ENCODE assay signal across 8 cellular contexts in the genomic region with DNA sequence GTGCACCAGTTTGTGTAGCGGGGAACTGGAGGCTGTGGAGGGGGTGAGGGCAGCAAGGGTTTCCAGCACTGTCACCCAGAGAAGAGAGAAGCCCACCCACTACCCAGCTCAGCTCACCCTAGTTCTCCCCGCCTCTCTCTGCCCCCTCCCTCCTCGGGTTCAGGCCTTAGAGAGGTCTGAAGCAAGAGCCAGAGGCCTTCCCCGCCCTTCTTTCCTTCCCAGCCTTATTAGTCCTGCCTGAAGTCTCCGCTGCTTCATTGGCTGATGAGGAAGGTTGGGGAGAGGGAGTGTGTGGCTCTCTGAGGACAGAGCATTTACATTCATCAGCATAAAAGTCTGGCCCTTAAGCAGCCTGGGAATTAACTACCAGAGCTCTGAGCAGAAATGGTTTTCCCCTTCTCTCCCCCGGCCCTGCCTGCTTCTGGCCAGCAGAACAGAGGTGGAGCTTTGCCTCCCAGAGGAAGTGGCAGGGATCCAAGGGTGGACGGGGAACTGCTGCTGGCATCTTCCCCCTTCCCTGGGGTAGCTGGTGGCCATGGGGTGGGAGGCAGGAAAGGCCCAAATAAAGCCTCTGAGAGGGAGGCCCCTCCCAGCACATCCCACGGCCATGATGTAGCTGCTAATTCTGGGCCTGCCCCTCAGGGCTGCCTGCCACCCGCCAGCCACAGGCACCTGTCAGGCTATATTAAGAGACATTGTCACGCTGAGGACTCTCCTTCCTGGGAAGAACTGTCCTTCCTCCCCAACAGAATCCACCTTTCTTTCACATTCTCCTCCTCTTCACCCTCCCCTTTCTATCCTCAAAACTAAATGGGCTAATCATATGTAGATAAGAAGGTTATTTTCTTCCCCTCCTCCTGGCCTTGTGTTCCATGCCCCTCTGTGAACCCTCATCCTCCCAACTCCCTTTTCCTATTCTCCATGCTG. TPM values are rescaled to one million over a fixed set of nuclear protein-coding genes. Genes with fewer than 3 reads are reported as not detected.
DNase-seq lines count a peak whose midpoint lies in the region; ATAC-seq, FAIRE-seq and TF ChIP-seq lines count a peak whose summit lies in the region.

No MANE protein-coding gene starts in this region.

- TF ChIP-seq POLR2A in GM12878 (IDR thresholded peaks at IDR 0.05; ENCODE audit: low read depth, low read length), result no peak

- peak overlapping the region; percentile 79 for H2AFZ ChIP-seq in GM12878 (ENCODE audit: control insufficient read depth, low read depth, low read length)

- H4K20me1 ChIP-seq in GM12878 (ENCODE audit: control insufficient read depth, insufficient read depth), result no peaks in the 10 kb centered on the region

- BruUV-seq in GM12878 (replicated peaks; lab: Mats Ljungman, UMichigan), result TSS peak; percentile 54

- no peaks in the 10 kb centered on the region for H3K9me3 Mint-ChIP-seq in CD8-positive, alpha-beta memory T cell

- H3K9me3 ChIP-seq in GM12878 (replicated peaks; ENCODE audit: control insufficient read depth, insufficient read depth, low read length), result no peaks in the 10 kb centered on the region
- no peaks in the 10 kb centered on the region for H3K9me3 ChIP-seq in CD8-positive, alpha-beta memory T cell (ENCODE audit: low read length)

- H3K27ac Mint-ChIP-seq in CD8-positive, alpha-beta memory T cell, result peak overlapping the region in 3 of 8 donors; percentile 6 to 82 (median 34)

- H3K4me3 ChIP-seq in GM12878, result no peak overlapping the region; the same call in 1 of the 2 replicates
- H3K4me3 ChIP-seq in CD8-positive, alpha-beta memory T cell (ENCODE audit: low read length), result no peak overlapping the region

- no peak for TF ChIP-seq EP300 in GM12878 (IDR thresholded peaks at IDR 0.05; ENCODE audit: borderline replicate concordance in 1 of 2, control insufficient read depth in 1 of 2, low read depth in 2 of 2, low read length in 2 of 2)

- H3K36me3 Mint-ChIP-seq in CD8-positive, alpha-beta memory T cell, result peaks cover 0 to 9% (median 3%) of the 10 kb centered on the region in 3 donors

- TF ChIP-seq RAD21 in GM12878 (IDR thresholded peaks at IDR 0.05; ENCODE audit: insufficient read depth, low read depth, low read length), result no peak

- H3K4me2 ChIP-seq in GM12878 (ENCODE audit: control insufficient read depth, insufficient read depth), result peak overlapping the region; percentile 35

- H3K27me3 Mint-ChIP-seq in CD8-positive, alpha-beta memory T cell, result no peaks in the 10 kb centered on the region

- RAD21 ChIA-PET in GM12878 (lab: Charles Lee; ENCODE audit: unreplicated experiment), result interaction anchor here (1.3 to 2.7 kb wide), 5 partner anchors 9 to 120 kb away, joined by 5 to 14 read pairs (median 7); no protein-coding TSS in a partner anchor

- peak overlapping the region; percentile 40 for H3K9ac ChIP-seq in GM12878 (ENCODE audit: control insufficient read depth, insufficient read depth, low read length)

- peak; percentile 14 for ATAC-seq in GM12878
- ATAC-seq in GM19395 (IDR thresholded peaks at IDR 0.05; ENCODE audit: unreplicated experiment), result no peak

- CTCF ChIA-PET in GM12878 (lab: Yijun Ruan, JAX), result interaction anchor here (0.5 to 7.4 kb wide), 13 partner anchors 9 to 761 kb away, joined by 3 to 63 read pairs (median 3); a partner anchor contains a TSS
- CTCF ChIA-PET in CD8-positive, alpha-beta memory T cell (lab: Charles Lee), result interaction anchor here (0.6 to 1.7 kb wide), 5 partner anchors 9 to 236 kb away, joined by 3 to 6 read pairs (median 5); no protein-coding TSS in a partner anchor

- DNase-seq in stimulated activated CD4-positive, alpha-beta T cell treated with anti-CD3 and anti-CD28 coated beads, Interleukin-1b, Interleukin-23, amount 100 ng/mL, for 48 hours, result peak; percentile 10
- no peak for DNase-seq in stimulated activated CD4-positive, alpha-beta T cell treated with anti-CD3 and anti-CD28 coated beads, Interleukin-4, amount 100 ng/mL, for 24 hours
- DNase-seq in GM12878 (ENCODE audit: low read depth, low spot score), result no peak
- peak; percentile 78 for DNase-seq in iris pigment epithelial cell (ENCODE audit: low read depth)
- peak; percentile 79 for DNase-seq in stromal cell of bone marrow (ENCODE audit: low read depth)
- no peak for DNase-seq in CD8-positive, alpha-beta memory T cell
- DNase-seq in middle frontal gyrus (ENCODE audit: extremely low spot score, low spot score), result no peak

- 0 out of 4 replicates have a peak, but pooled peaks cover 0 to 2% of the 10 kb centered on the region in 2 experiments for H3K36me3 ChIP-seq in GM12878 (ENCODE audit: control insufficient read depth in 2 of 2, insufficient read depth in 2 of 2, low read length in 1 of 2)
- H3K36me3 ChIP-seq in CD8-positive, alpha-beta memory T cell (ENCODE audit: insufficient read depth, low read length), result no peaks in the 10 kb centered on the region

- H3K4me1 Mint-ChIP-seq in CD8-positive, alpha-beta memory T cell, result peaks cover 9 to 16% (median 13%) of the 10 kb centered on the region in 3 donors

- no peaks in the 10 kb centered on the region for H3K79me2 ChIP-seq in GM12878 (ENCODE audit: control insufficient read depth, insufficient read depth, low read length)

- SMC1A ChIA-PET in GM12878 (lab: Charles Lee; ENCODE audit: uncharacterized antibody, unreplicated experiment), result interaction anchor here (0.6 to 4.5 kb wide), 7 partner anchors 9 to 1414 kb away, joined by 3 to 33 read pairs (median 5); a partner anchor contains a TSS

- TF ChIP-seq CTCF in GM12878 (IDR thresholded peaks at IDR 0.05 in 2 of 3, conservative IDR thresholded peaks at IDR 0.05 in 1 of 3; ENCODE audit: control insufficient read depth in 2 of 3, extremely low read depth in 1 of 3, insufficient read depth in 1 of 3, low read depth in 3 of 3, low read length in 3 of 3), result no peak

- peak overlapping the region in 1 of 7 donors; percentile 49 for H3K4me3 Mint-ChIP-seq in CD8-positive, alpha-beta memory T cell

- WGBS in GM12878 (ENCODE audit: insufficient coverage, insufficient replicate concordance, low lambda C conversion rate, missing lambda C conversion rate), result 17% methylated on average over 10 of the region's 10 CpGs

- in situ Hi-C loops in GM12878 (cut with MboI), result no loop called here

- peak overlapping the region; percentile 69 for H3K27ac ChIP-seq in GM12878 (ENCODE audit: control insufficient read depth, insufficient read depth)
- H3K27ac ChIP-seq in CD8-positive, alpha-beta memory T cell (ENCODE audit: low read depth, low read length), result no peak overlapping the region

- POLR2A ChIA-PET in GM12878 (lab: Charles Lee), result interaction anchor here (0.5 to 3.6 kb wide), 7 partner anchors 8 to 122 kb away, joined by 3 to 18 read pairs (median 3); a partner anchor contains a TSS
- POLR2A ChIA-PET in CD8-positive, alpha-beta memory T cell (lab: Charles Lee), result no interaction called here

- peaks cover 33% of the 10 kb centered on the region for H3K4me1 ChIP-seq in GM12878 (ENCODE audit: control insufficient read depth, insufficient read depth, low read length)
- peaks cover 6% of the 10 kb centered on the region for H3K4me1 ChIP-seq in CD8-positive, alpha-beta memory T cell (ENCODE audit: insufficient read depth, low read length)

- no peak for FAIRE-seq in GM12878 (lab: Jason Lieb, UNC)

- H3K27me3 ChIP-seq in GM12878 (replicated peaks in 1 of 2; ENCODE audit: control insufficient read depth in 2 of 2, insufficient read depth in 2 of 2, low read length in 1 of 2), result no peaks in the 10 kb centered on the region
- H3K27me3 ChIP-seq in CD8-positive, alpha-beta memory T cell (ENCODE audit: insufficient read depth, low read length, poor library complexity, severe bottlenecking), result no peaks in the 10 kb centered on the region

- intact Hi-C loops in GM12878 (cut with micrococcal nuclease; ENCODE audit: unreplicated experiment), result no loop called here

TF ChIP-seq in GM12878, 131 proteins besides CTCF, POLR2A, EP300 and RAD21 (continues in another document):
- TF ChIP-seq EED (IDR thresholded peaks at IDR 0.05; ENCODE audit: low read depth), result peak; percentile 76; the same call in 1 of the 2 replicates

RNA-seq across cellular contexts. Expression of a gene that starts 4.2 kb away (rescaled TPM):
- 2.6 and 3.2 TPM in 2 replicates for total RNA-seq in GM12878 (2013; cell fraction: nucleolus; rRNA removed)
- total RNA-seq in GM12878 (2014; rRNA removed), result 8.6 and 8.8 TPM in 2 replicates
- total RNA-seq in GM12878 (2014; rRNA removed; fragmentation: Illumina TruSeq; extraction: Trizol), result 8.2 and 8.3 TPM in 2 replicates
- total RNA-seq in GM12878 (2021), result 9.3 and 9.9 TPM in 2 replicates
- polyA plus RNA-seq in GM12878 (2011; ENCODE audit: low read depth), result 3.2 TPM
- polyA plus RNA-seq in GM12878 (2011; rRNA removed), result 1.4 and 1.9 TPM in 2 replicates
- polyA plus RNA-seq in GM12878 (2011; cell fraction: cytosol; rRNA removed), result 3.7 and 4.3 TPM in 2 replicates
- 1.2 and 2.5 TPM in 2 replicates for polyA plus RNA-seq in GM12878 (2011; cell fraction: nucleus; rRNA removed)
- 4.8 and 5.2 TPM in 2 replicates for polyA plus RNA-seq in GM12878 (2012)
- 9.3 and 13.3 TPM in 2 replicates for polyA plus RNA-seq in GM12878 (2014; fragmentation: Illumina TruSeq; extraction: Trizol)
- polyA plus RNA-seq in GM12878 (2014; fragmentation: Nextera tagmentation; extraction: Ambion mirVana), result 1 to 10 TPM in 1 of 2 experiments, under 1 TPM in 1; 0.92 to 1.5 TPM
- polyA plus RNA-seq in GM12878 (2014; rRNA removed), result 8.9 and 9.0 TPM in 2 replicates
- polyA plus RNA-seq in GM12878 (2016; fragmentation: Nextera tagmentation; extraction: Ambion mirVana), result 1 to 10 TPM; 4.9 to 5.4 TPM
- 2.1 and 3.2 TPM in 2 replicates for polyA minus RNA-seq in GM12878 (2011; rRNA and poly(A)+ RNA removed)
- 0.53 and 0.94 TPM in 2 replicates for polyA minus RNA-seq in GM12878 (2011; cell fraction: cytosol; rRNA and poly(A)+ RNA removed)
- 0.85 and 0.86 TPM in 2 replicates for polyA minus RNA-seq in GM12878 (2011; cell fraction: nucleus; rRNA and poly(A)+ RNA removed)
- 1 to 10 TPM; 3.3 to 3.7 TPM for total RNA-seq in CD8-positive, alpha-beta memory T cell
- 2.4 TPM for polyA plus RNA-seq in CD8-positive, alpha-beta memory T cell

RNA-seq across cellular contexts. Expression of a gene that starts 35.7 kb away (rescaled TPM):
- not detected in 2 replicates for total RNA-seq in GM12878 (2013; cell fraction: nucleolus; rRNA removed)
- total RNA-seq in GM12878 (2014; rRNA removed) (not detected in 2 replicates), GM12878 (2014; rRNA removed; fragmentation: Illumina TruSeq; extraction: Trizol) (not detected in 2 replicates), GM12878 (2021) (not detected in 2 replicates)
- not detected for polyA plus RNA-seq in GM12878 (2011; ENCODE audit: low read depth)
- polyA plus RNA-seq in GM12878 (2011; rRNA removed) (0.04 TPM in 1 of 2 replicates, not detected in the other), GM12878 (2014; fragmentation: Illumina TruSeq; extraction: Trizol) (not detected in 2 replicates), GM12878 (2014; fragmentation: Nextera tagmentation; extraction: Ambion mirVana) (under 1 TPM in 1 of 2 experiments, not detected in 1; 0.02 TPM), GM12878 (2014; rRNA removed) (0.04 TPM in 1 of 2 replicates, not detected in the other), GM12878 (2016; fragmentation: Nextera tagmentation; extraction: Ambion mirVana) (not detected)
- polyA plus RNA-seq in GM12878 (2011; cell fraction: cytosol; rRNA removed), result not detected in 2 replicates
- polyA plus RNA-seq in GM12878 (2011; cell fraction: nucleus; rRNA removed), result not detected in 2 replicates
- not detected in 2 replicates for polyA plus RNA-seq in GM12878 (2012)
- polyA minus RNA-seq in GM12878 (2011; rRNA and poly(A)+ RNA removed), result not detected in 2 replicates
- polyA minus RNA-seq in GM12878 (2011; cell fraction: cytosol; rRNA and poly(A)+ RNA removed), result not detected in 2 replicates
- not detected in 2 replicates for polyA minus RNA-seq in GM12878 (2011; cell fraction: nucleus; rRNA and poly(A)+ RNA removed)
- total RNA-seq in CD8-positive, alpha-beta memory T cell, result under 1 TPM in 1 of 2 experiments, not detected in 1; 0.04 TPM
- polyA plus RNA-seq in CD8-positive, alpha-beta memory T cell, result not detected

Comparison
In these comparisons a context has a peak if more than half of its experiments do, and no peak if none do; other contexts are left out.
1. DNase-seq: peak in stimulated activated CD4-positive, alpha-beta T cell treated with anti-CD3 and anti-CD28 coated beads, Interleukin-1b, Interleukin-23, amount 100 ng/mL, for 48 hours (single experiment), iris pigment epithelial cell (single experiment) and stromal cell of bone marrow (single experiment); none in stimulated activated CD4-positive, alpha-beta T cell treated with anti-CD3 and anti-CD28 coated beads, Interleukin-4, amount 100 ng/mL, for 24 hours (single experiment), GM12878 (single experiment), CD8-positive, alpha-beta memory T cell (0 of 5) and middle frontal gyrus (single experiment).